13 cellular contexts compared by ENCODE assay signal in the genomic region with DNA sequence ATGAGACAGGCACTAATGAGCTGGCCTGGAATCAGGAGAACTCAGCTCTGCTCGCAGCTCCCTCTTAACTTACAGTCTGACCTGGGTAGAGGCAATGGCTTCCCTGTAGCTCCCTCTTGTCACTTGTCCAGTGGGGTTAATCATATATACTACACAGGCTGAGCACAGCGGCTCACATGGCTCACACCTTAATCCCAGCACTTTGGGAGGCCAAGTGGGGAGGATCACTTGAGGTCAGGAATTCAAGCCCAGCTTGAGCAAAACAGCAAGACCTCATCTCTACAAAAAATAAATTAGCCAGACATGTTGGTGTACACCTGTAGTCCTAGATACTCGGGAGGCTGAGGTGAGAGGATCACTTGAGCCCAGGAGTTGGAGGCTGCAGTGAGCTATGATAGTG. TPM values are rescaled to one million over a fixed set of nuclear protein-coding genes. Genes with fewer than 3 reads are reported as not detected.
DNase-seq lines count a peak whose midpoint lies in the region; ATAC-seq and TF ChIP-seq lines count a peak whose summit lies in the region.
"Had no signal": no experiment of that assay in that cellular context is flagged by ENCODE, and none has a peak within 500 bp of the region (broad histone marks: within the 10 kb centered on the region; RNA-seq: fewer than 3 reads in every experiment).

No MANE protein-coding gene starts in this region.

- H3K4me3 ChIP-seq in Loucy (ENCODE audit: low read length, poor library complexity, severe bottlenecking): peak overlapping the region; percentile 89
- H3K4me3 ChIP-seq in rectal smooth muscle tissue (ENCODE audit: low read length): no peak overlapping the region
- H3K4me3 ChIP-seq: gastrocnemius medialis had no signal

- H3K9me2 ChIP-seq in Loucy (replicated peaks; ENCODE audit: low read depth, low read length): no peaks in the 10 kb centered on the region

- H3K4me3 Mint-ChIP-seq in CD4-positive, alpha-beta T cell: no peak overlapping the region
- no peak overlapping the region for H3K4me3 Mint-ChIP-seq in central memory CD8-positive, alpha-beta T cell
- H3K4me3 Mint-ChIP-seq in progenitor cell of endocrine pancreas (ENCODE audit: low read depth): no peak overlapping the region

- no peaks in the 10 kb centered on the region for H3K9me3 ChIP-seq in CD4-positive, alpha-beta T cell (ENCODE audit: control insufficient read depth, low read length)
- H3K9me3 ChIP-seq in Loucy (ENCODE audit: insufficient read depth, low read depth, low read length): no peaks in the 10 kb centered on the region
- H3K9me3 ChIP-seq: gastrocnemius medialis had no signal

- POLR2A ChIA-PET in CD4-positive, alpha-beta T cell (lab: Charles Lee): interaction anchor here (0.7 to 6.4 kb wide), 10 partner anchors 9 to 436 kb away, joined by 3 to 246 read pairs (median 6); partner anchors contain the start of genes CHTOP, CREB3L4, S100A2 and S100A4

- peaks cover 33% of the 10 kb centered on the region for H3K79me2 ChIP-seq in Loucy (ENCODE audit: insufficient read depth, low read length)

- peaks cover 25% of the 10 kb centered on the region for H3K36me3 Mint-ChIP-seq in CD4-positive, alpha-beta T cell (ENCODE audit: low read depth)
- peaks cover 18% of the 10 kb centered on the region for H3K36me3 Mint-ChIP-seq in central memory CD8-positive, alpha-beta T cell (ENCODE audit: insufficient read depth)
- H3K36me3 Mint-ChIP-seq in progenitor cell of endocrine pancreas (ENCODE audit: insufficient read depth): no peaks in the 10 kb centered on the region

- no peaks in the 10 kb centered on the region for H3K27me3 ChIP-seq in CD4-positive, alpha-beta T cell (ENCODE audit: control insufficient read depth, insufficient read depth, low read length)
- H3K27me3 ChIP-seq in Loucy (ENCODE audit: insufficient read depth, low read length, poor library complexity, severe bottlenecking): no peaks in the 10 kb centered on the region
- no peaks in the 10 kb centered on the region for H3K27me3 ChIP-seq in rectal smooth muscle tissue (ENCODE audit: control insufficient read depth, insufficient read depth, low read length)
- H3K27me3 ChIP-seq: gastrocnemius medialis had no signal

- H3K27me3 Mint-ChIP-seq in CD4-positive, alpha-beta T cell: no peaks in the 10 kb centered on the region
- no peaks in the 10 kb centered on the region for H3K27me3 Mint-ChIP-seq in central memory CD8-positive, alpha-beta T cell
- no peaks in the 10 kb centered on the region for H3K27me3 Mint-ChIP-seq in progenitor cell of endocrine pancreas

- ATAC-seq in CD4-positive, alpha-beta T cell (ENCODE audit: poor library complexity): no peak
- ATAC-seq in central memory CD8-positive, alpha-beta T cell (replicated peaks; ENCODE audit: extremely low read depth, poor library complexity, severe bottlenecking): no peak
- no peak for ATAC-seq in GM18498 (IDR thresholded peaks at IDR 0.05; ENCODE audit: unreplicated experiment)
- ATAC-seq: gastrocnemius medialis had no signal

- peaks cover 56% of the 10 kb centered on the region for H3K4me1 Mint-ChIP-seq in CD4-positive, alpha-beta T cell (ENCODE audit: low read depth)
- H3K4me1 Mint-ChIP-seq in central memory CD8-positive, alpha-beta T cell: peaks cover 50% of the 10 kb centered on the region
- peaks cover 22% of the 10 kb centered on the region for H3K4me1 Mint-ChIP-seq in progenitor cell of endocrine pancreas (ENCODE audit: low read depth)

- H3K36me3 ChIP-seq in Loucy (ENCODE audit: insufficient read depth, low read length): no peaks in the 10 kb centered on the region
- H3K36me3 ChIP-seq in rectal smooth muscle tissue (ENCODE audit: control insufficient read depth, insufficient read depth, low read length): peaks cover 7% of the 10 kb centered on the region
- H3K36me3 ChIP-seq: gastrocnemius medialis had no signal

- CTCF ChIA-PET in CD4-positive, alpha-beta T cell (lab: Charles Lee): interaction anchor here (1.1 to 6.0 kb wide), 9 partner anchors 11 to 41 kb away, joined by 4 to 69 read pairs (median 9); partner anchors contain the start of genes S100A2, S100A4 and S100A5

- no peak for TF ChIP-seq CTCF in CD4-positive, alpha-beta T cell (IDR thresholded peaks at IDR 0.05)
- TF ChIP-seq CTCF in Loucy (conservative IDR thresholded peaks at IDR 0.05; ENCODE audit: low read length) (no peak), progenitor cell of endocrine pancreas (IDR thresholded peaks at IDR 0.05; ENCODE audit: unreplicated experiment) (no peak)

- no peak overlapping the region for H2AFZ ChIP-seq in Loucy (ENCODE audit: low read length)

- peak overlapping the region; percentile 1 for H3K27ac ChIP-seq in CD4-positive, alpha-beta T cell (ENCODE audit: low read depth, low read length)
- H3K27ac ChIP-seq in rectal smooth muscle tissue (ENCODE audit: low read depth, low read length): peak overlapping the region; percentile 26
- H3K27ac ChIP-seq: C4-2B had no signal

- intact Hi-C loops in CD4-positive, alpha-beta T cell (cut with DNase I, micrococcal nuclease): loop anchor here in 1 of 2 experiments (5.0 kb wide), 1 partner anchor 141 kb away; the partner anchor contains the start of gene ILF2

- peak overlapping the region; percentile 99 for H3K27ac Mint-ChIP-seq in CD4-positive, alpha-beta T cell
- H3K27ac Mint-ChIP-seq in central memory CD8-positive, alpha-beta T cell (ENCODE audit: low read depth): peak overlapping the region; percentile 93
- H3K27ac Mint-ChIP-seq in progenitor cell of endocrine pancreas: no peak overlapping the region

- no peak for DNase-seq in CD4-positive, alpha-beta T cell
- no peak for DNase-seq in central memory CD8-positive, alpha-beta T cell (ENCODE audit: low spot score in 2 of 2)
- DNase-seq in GDM1 (lab: John Stamatoyannopoulos, UW): no peak
- DNase-seq in HT-29 (ENCODE audit: low spot score): no peak
- DNase-seq in progenitor cell of endocrine pancreas (ENCODE audit: low spot score, unreplicated experiment): no peak
- DNase-seq: activated T-cell treated with anti-CD3 and anti-CD28 coated beads for 4 hours, gastrocnemius medialis, NCI-H2171 treated with DMSO at 0.1 percent for 48 hours had no signal

- H3K4me1 ChIP-seq in Loucy (ENCODE audit: insufficient read depth, low read length, poor library complexity, severe bottlenecking): peaks cover 60% of the 10 kb centered on the region
- H3K4me1 ChIP-seq in rectal smooth muscle tissue (ENCODE audit: control insufficient read depth, insufficient read depth, low read length): peaks cover 22% of the 10 kb centered on the region

- no peaks in the 10 kb centered on the region for H3K9me3 Mint-ChIP-seq in CD4-positive, alpha-beta T cell
- no peaks in the 10 kb centered on the region for H3K9me3 Mint-ChIP-seq in central memory CD8-positive, alpha-beta T cell
- H3K9me3 Mint-ChIP-seq in progenitor cell of endocrine pancreas (ENCODE audit: low read depth): no peaks in the 10 kb centered on the region

- no peaks in the 10 kb centered on the region for H4K20me1 ChIP-seq in Loucy (ENCODE audit: insufficient read depth, low read length, poor library complexity, severe bottlenecking)

- H3K9ac ChIP-seq in Loucy (ENCODE audit: low read depth, low read length, poor library complexity, severe bottlenecking) (peak overlapping the region; percentile 94), rectal smooth muscle tissue (ENCODE audit: low read length) (no peak overlapping the region)

- H3F3A ChIP-seq in Loucy (ENCODE audit: low read depth): peaks cover 18% of the 10 kb centered on the region

- H3K4me2 ChIP-seq in Loucy (ENCODE audit: low read depth, low read length, poor library complexity, severe bottlenecking): peak overlapping the region; percentile 94

RNA-seq across cellular contexts. Expression of gene S100A6, which starts 4.2 kb away (rescaled TPM):
- 100 to 1,000 TPM; 172 to 175 TPM for total RNA-seq in CD4-positive, alpha-beta T cell
- 2,272 and 2,428 TPM in 2 replicates for total RNA-seq in HT-29 (2014; rRNA removed; shearing (Covaris generic))
- total RNA-seq in progenitor cell of endocrine pancreas: 12.5 and 14.8 TPM in 2 replicates

RNA-seq across cellular contexts. Expression of gene S100A5, which starts 9.1 kb away (rescaled TPM):
- total RNA-seq in CD4-positive, alpha-beta T cell: 1 to 10 TPM in 1 of 2 experiments, under 1 TPM in 1; 0.80 to 1.3 TPM
- total RNA-seq in HT-29 (2014; rRNA removed; shearing (Covaris generic)): 4.0 and 9.8 TPM in 2 replicates
- total RNA-seq in progenitor cell of endocrine pancreas: not detected in 2 replicates
- total RNA-seq: bronchial epithelial cell, gastrocnemius medialis had no signal

RNA-seq across cellular contexts. Expression of gene S100A4, which starts 14.0 kb away (rescaled TPM):
- 100 to 1,000 TPM; 297 to 299 TPM for total RNA-seq in CD4-positive, alpha-beta T cell
- total RNA-seq in HT-29 (2014; rRNA removed; shearing (Covaris generic)): 694 and 702 TPM in 2 replicates
- 7.6 and 11.1 TPM in 2 replicates for total RNA-seq in progenitor cell of endocrine pancreas

RNA-seq across cellular contexts. Expression of gene S100A3, which starts 17.4 kb away (rescaled TPM):
- not detected for total RNA-seq in CD4-positive, alpha-beta T cell
- 2.6 and 4.9 TPM in 2 replicates for total RNA-seq in HT-29 (2014; rRNA removed; shearing (Covaris generic))
- 0.46 and 1.5 TPM in 2 replicates for total RNA-seq in progenitor cell of endocrine pancreas

RNA-seq across cellular contexts. Expression of gene S100A2, which starts 34.0 kb away (rescaled TPM):
- total RNA-seq in CD4-positive, alpha-beta T cell: not detected
- total RNA-seq in HT-29 (2014; rRNA removed; shearing (Covaris generic)): 17.9 and 26.4 TPM in 2 replicates
- 0.36 and 1.6 TPM in 2 replicates for total RNA-seq in progenitor cell of endocrine pancreas

Comparison
In these comparisons a context has a peak if more than half of its experiments do, and no peak if none do; other contexts are left out.
1. RNA of gene S100A6, which starts 4.2 kb away (total RNA-seq): 2,272 to 2,428 TPM in HT-29; 172 to 175 TPM in CD4-positive, alpha-beta T cell and 12.5 to 14.8 TPM in progenitor cell of endocrine pancreas; every median in the first group is over 10 times any median in the second.
2. RNA of gene S100A4, which starts 14.0 kb away (total RNA-seq): 694 to 702 TPM in HT-29 and 297 to 299 TPM in CD4-positive, alpha-beta T cell; 7.6 to 11.1 TPM in progenitor cell of endocrine pancreas; every median in the first group is over 10 times any median in the second.